ENCODE assay signal across 8 cellular contexts in genomic region chr6:105452924-105453756, GRCh38. TPM values are rescaled to one million over a fixed set of nuclear protein-coding genes. Genes with fewer than 3 reads are reported as not detected.
DNase-seq lines count a peak whose midpoint lies in the region; ATAC-seq and TF ChIP-seq lines count a peak whose summit lies in the region.

No MANE protein-coding gene starts in this region.

- H3K4me2 ChIP-seq in DND-41 (ENCODE audit: insufficient read depth, low read length): peak overlapping the region; percentile 32; the same call in 1 of the 2 replicates

- no peak overlapping the region for H3K4me3 ChIP-seq in DND-41 (ENCODE audit: low read depth in 1 of 2, low read length in 2 of 2)
- no peak overlapping the region for H3K4me3 ChIP-seq in endodermal cell (ENCODE audit: low read length)

- no peaks in the 10 kb centered on the region for H3K79me2 ChIP-seq in DND-41 (ENCODE audit: insufficient read depth, low read length)

- H3K36me3 Mint-ChIP-seq in T-helper 17 cell (ENCODE audit: low read depth) (peaks cover 1% of the 10 kb centered on the region), endodermal cell (ENCODE audit: low read depth) (no peaks in the 10 kb centered on the region)

- H3K36me3 ChIP-seq in DND-41 (ENCODE audit: insufficient read depth, low read length) (no peaks in the 10 kb centered on the region), endodermal cell (ENCODE audit: control insufficient read depth, insufficient read depth, low read length) (no peaks in the 10 kb centered on the region)

- H3K4me3 Mint-ChIP-seq in T-helper 17 cell (peak overlapping the region; percentile 7), endodermal cell (no peak overlapping the region)

- no peaks in the 10 kb centered on the region for H4K20me1 ChIP-seq in DND-41 (ENCODE audit: insufficient read depth, low read length)

- H3K9me3 Mint-ChIP-seq in endodermal cell: no peaks in the 10 kb centered on the region

- H3K4me1 Mint-ChIP-seq in T-helper 17 cell (peaks cover 8% of the 10 kb centered on the region), endodermal cell (peaks cover 6% of the 10 kb centered on the region)

- H3K4me1 ChIP-seq in DND-41 (ENCODE audit: insufficient read depth, low read length) (peaks cover 18% of the 10 kb centered on the region), endodermal cell (ENCODE audit: control insufficient read depth, insufficient read depth, low read length) (no peaks in the 10 kb centered on the region)

- H3K27me3 ChIP-seq in DND-41 (ENCODE audit: insufficient read depth, low read length, poor library complexity) (no peaks in the 10 kb centered on the region), endodermal cell (ENCODE audit: control insufficient read depth, insufficient read depth, low read length, poor library complexity, severe bottlenecking) (no peaks in the 10 kb centered on the region)

- H3K27ac Mint-ChIP-seq in T-helper 17 cell (peak overlapping the region; percentile 71), endodermal cell (no peak overlapping the region)

- no peak for TF ChIP-seq CTCF in DND-41 (IDR thresholded peaks at IDR 0.05; ENCODE audit: borderline replicate concordance, extremely low read depth, low read length, poor library complexity, severe bottlenecking)
- TF ChIP-seq CTCF in endodermal cell (conservative IDR thresholded peaks at IDR 0.05): no peak
- no peak for TF ChIP-seq CTCF in omental fat pad (IDR thresholded peaks at IDR 0.05)

- peak overlapping the region; percentile 62 for H2AFZ ChIP-seq in DND-41 (ENCODE audit: low read depth, low read length)

- peak overlapping the region; percentile 57 for H3K27ac ChIP-seq in DND-41 (ENCODE audit: low read length)
- peak overlapping the region; percentile 94 for H3K27ac ChIP-seq in endodermal cell (ENCODE audit: low read depth, low read length)

- H3K9ac ChIP-seq in DND-41 (ENCODE audit: low read depth, low read length) (peak overlapping the region; percentile 15; the same call in 1 of the 2 replicates), endodermal cell (ENCODE audit: extremely low read depth, low read length, poor library complexity, severe bottlenecking) (no peak overlapping the region)

- WGBS in endodermal cell (ENCODE audit: insufficient coverage in 1 of 2, insufficient read length in 1 of 2), 2 experiments: 77 to 87% methylated on average over 5 to 8 of the region's 8 CpGs

- DNase-seq in DND-41: peak; percentile 58
- DNase-seq in T-helper 17 cell: peak in 2 of 3 donors; percentile 10 to 16
- no peak for DNase-seq in endodermal cell
- peak; percentile 46 for DNase-seq in stimulated activated naive CD8-positive, alpha-beta T cell treated with anti-CD3 and anti-CD28 coated beads, Interleukin-15, Interleukin-2, amounts not matched to agents 100 U/mL and 50 U/mL, for 24 hours
- DNase-seq in AG08396 (ENCODE audit: low spot score): no peak
- DNase-seq in omental fat pad (ENCODE audit: low spot score): no peak

- H3K9me3 ChIP-seq in DND-41 (ENCODE audit: insufficient read depth, low read length, severe bottlenecking) (no peaks in the 10 kb centered on the region), T-helper 17 cell (ENCODE audit: control insufficient read depth, low read length, poor library complexity, severe bottlenecking) (no peaks in the 10 kb centered on the region), endodermal cell (ENCODE audit: control insufficient read depth, low read length) (no peaks in the 10 kb centered on the region)

- H3K27me3 Mint-ChIP-seq in T-helper 17 cell (peaks cover 36% of the 10 kb centered on the region), endodermal cell (ENCODE audit: insufficient read depth) (peaks cover 2% of the 10 kb centered on the region)

- ATAC-seq in DND-41 (ENCODE audit: insufficient read depth, low read depth): peak; percentile 97
- ATAC-seq in HG02623 (IDR thresholded peaks at IDR 0.05; ENCODE audit: unreplicated experiment): peak; percentile 84
- peak; percentile 77 for ATAC-seq in T-helper 17 cell
- ATAC-seq in stimulated activated naive CD8-positive, alpha-beta T cell treated with anti-CD3 and anti-CD28 coated beads, Interleukin-15, Interleukin-2, amounts not matched to agents 100 U/mL and 50 U/mL, for 24 hours: peak; percentile 79
- ATAC-seq in HG02571 (IDR thresholded peaks at IDR 0.05; ENCODE audit: unreplicated experiment): no peak
- ATAC-seq in omental fat pad (ENCODE audit: low FRiP score): no peak

RNA-seq across cellular contexts. Expression of gene PREP, which starts 50.3 kb away (rescaled TPM):
- total RNA-seq in T-helper 17 cell (10 to 100 TPM; 26.2 to 27.8 TPM), endodermal cell (10 to 100 TPM; 42.9 to 52.2 TPM), omental fat pad (10 to 100 TPM; 18.1 to 29.9 (median 23.6) TPM)
- polyA plus RNA-seq in endodermal cell (2013, experiment 1 of 2): 44.4 TPM
- 42.4 TPM for polyA plus RNA-seq in endodermal cell (2013, experiment 2 of 2)

Comparison
In these comparisons a context has a peak if more than half of its experiments do, and no peak if none do; other contexts are left out.
1. ATAC-seq: peak in DND-41 (single experiment), HG02623 (single experiment), T-helper 17 cell (single experiment) and stimulated activated naive CD8-positive, alpha-beta T cell treated with anti-CD3 and anti-CD28 coated beads, Interleukin-15, Interleukin-2, amounts not matched to agents 100 U/mL and 50 U/mL, for 24 hours (single experiment); none in HG02571 (single experiment) and omental fat pad (single experiment).
2. DNase-seq: peak in DND-41 (single experiment), T-helper 17 cell (2 of 3) and stimulated activated naive CD8-positive, alpha-beta T cell treated with anti-CD3 and anti-CD28 coated beads, Interleukin-15, Interleukin-2, amounts not matched to agents 100 U/mL and 50 U/mL, for 24 hours (single experiment); none in endodermal cell (single experiment), AG08396 (single experiment) and omental fat pad (single experiment).